ENCODE assay signal across 20 cellular contexts in genomic region chr1:94876362-94876761, GRCh38. TPM values are rescaled to one million over a fixed set of nuclear protein-coding genes. Genes with fewer than 3 reads are reported as not detected.
DNase-seq lines count a peak whose midpoint lies in the region; ATAC-seq and TF ChIP-seq lines count a peak whose summit lies in the region.
"Had no signal": no experiment of that assay in that cellular context is flagged by ENCODE, and none has a peak within 500 bp of the region (broad histone marks: within the 10 kb centered on the region; RNA-seq: fewer than 3 reads in every experiment).

No MANE protein-coding gene starts in this region.

- H3K27ac ChIP-seq in RWPE1 (peak overlapping the region; percentile 72), epithelial cell of prostate (peak overlapping the region; percentile 94), prostate gland (peak overlapping the region; percentile 74 to 76), esophagus muscularis mucosa (replicated peaks in 1 of 4) (peak overlapping the region in 2 of 4 donors; percentile 84 to 85)
- H3K27ac ChIP-seq: heart right ventricle, WERI-Rb-1 had no signal

- POLR2A ChIA-PET in RWPE1 (lab: Yijun Ruan, JAX; ENCODE audit: low non-redundant PET) = interaction anchor here (0.6 kb wide), 1 partner anchor 187 kb away, joined by 6 read pairs; no protein-coding TSS in a partner anchor

- intact Hi-C loops in prostate gland (cut with DNase I) (no loop called here), esophagus muscularis mucosa (cut with DNase I) (no loop called here)

- ATAC-seq in GM19397 (IDR thresholded peaks at IDR 0.05; ENCODE audit: unreplicated experiment) = no peak
- ATAC-seq: GM12878, heart right ventricle had no signal

- H3K4me1 ChIP-seq in prostate gland (replicated peaks) (peaks cover 13% of the 10 kb centered on the region), esophagus muscularis mucosa (peaks cover 15 to 34% (median 29%) of the 10 kb centered on the region in 4 donors)

- no peaks in the 10 kb centered on the region for H3K27me3 ChIP-seq in prostate gland (replicated peaks; ENCODE audit: insufficient read depth)
- H3K27me3 ChIP-seq in esophagus muscularis mucosa = no peaks in the 10 kb centered on the region
- H3K27me3 ChIP-seq: heart right ventricle had no signal

- H3K4me3 ChIP-seq in GM12865 (ENCODE audit: low read depth, low read length) (no peak overlapping the region), prostate gland (no peak overlapping the region), esophagus muscularis mucosa (no peak overlapping the region)
- H3K4me3 ChIP-seq: GM12878, heart right ventricle, skin epidermis had no signal

- TF ChIP-seq EP300 in esophagus muscularis mucosa (IDR thresholded peaks at IDR 0.05) = no peak

- H3K36me3 ChIP-seq in prostate gland (no peaks in the 10 kb centered on the region), esophagus muscularis mucosa (no peaks in the 10 kb centered on the region)
- H3K36me3 ChIP-seq: heart right ventricle had no signal

- WGBS in prostate gland = 74% methylated on average over 3 of the region's 3 CpGs
- 78% methylated on average over 3 of the region's 3 CpGs for WGBS in esophagus muscularis mucosa

- TF ChIP-seq POLR2A in prostate gland (IDR thresholded peaks at IDR 0.05) (no peak), esophagus muscularis mucosa (IDR thresholded peaks at IDR 0.05; ENCODE audit: low read depth) (no peak)

- DNase-seq in GM12865 (ENCODE audit: low read depth) (peak; percentile 12), RWPE1 (ENCODE audit: low spot score) (peak; percentile 41), epithelial cell of prostate (ENCODE audit: low read depth, low spot score) (peak; percentile 82), prostate gland (ENCODE audit: low spot score) (no peak), activated gamma-delta T cell treated with Interleukin-2 at 50 U/mL for 16 hours (no peak), T1000 (lab: John Stamatoyannopoulos, UW) (no peak), esophagus muscularis mucosa (ENCODE audit: extremely low spot score) (no peak)
- DNase-seq: activated CD4-positive, alpha-beta T cell treated with anti-CD3 and anti-CD28 coated beads, Interleukin-2, amount 50 U/mL, for 4 hours; activated naive CD4-positive, alpha-beta T cell treated with anti-CD3 and anti-CD28 coated beads, Interleukin-2, amount 10 ng/mL, durations not matched to agents 7 days and 5 days; heart right ventricle; naive B cell; NCI-H1694 treated with DMSO at 0.1 percent for 48 hours; NCI-H446; posterior cingulate gyrus; SHP77; stimulated activated CD4-positive, alpha-beta T cell treated with anti-CD3 and anti-CD28 coated beads, Interleukin-4, amount 100 ng/mL, for 24 hours; WERI-Rb-1 had no signal

- H3K9me3 ChIP-seq in prostate gland = no peaks in the 10 kb centered on the region
- H3K9me3 ChIP-seq in esophagus muscularis mucosa = no peaks in the 10 kb centered on the region
- H3K9me3 ChIP-seq: heart right ventricle had no signal

- CTCF ChIA-PET in RWPE1 (lab: Yijun Ruan, JAX) = interaction anchor here (0.6 kb wide), 1 partner anchor 56 kb away, joined by 3 read pairs; no protein-coding TSS in a partner anchor

- TF ChIP-seq CTCF in GM12865 (IDR thresholded peaks at IDR 0.05; ENCODE audit: insufficient read depth, low read depth, low read length, missing control alignments) (no peak), RWPE1 (conservative IDR thresholded peaks at IDR 0.05; ENCODE audit: low read depth) (no peak), prostate gland (IDR thresholded peaks at IDR 0.05) (no peak), esophagus muscularis mucosa (IDR thresholded peaks at IDR 0.05) (no peak)

RNA-seq across cellular contexts. Expression of gene CNN3, which starts 50.5 kb away (rescaled TPM):
- total RNA-seq in prostate gland = 100 to 1,000 TPM; 136 to 180 TPM
- total RNA-seq in esophagus muscularis mucosa = 100 to 1,000 TPM; 140 to 268 (median 194) TPM

RNA-seq across cellular contexts. Expression of gene SLC44A3, which starts 56.2 kb away (rescaled TPM):
- total RNA-seq in prostate gland (10 to 100 TPM; 15.4 to 16.2 TPM), esophagus muscularis mucosa (1 to 10 TPM in 1 of 4 donors, under 1 TPM in 3; 0.63 to 1.7 (median 0.83) TPM)
- total RNA-seq: GM12878 had no signal

Comparison
In these comparisons a context has a peak if more than half of its experiments do, and no peak if none do; other contexts are left out.
1. DNase-seq: peak in GM12865 (single experiment), RWPE1 (single experiment) and epithelial cell of prostate (single experiment); none in prostate gland (single experiment), activated gamma-delta T cell treated with Interleukin-2 at 50 U/mL for 16 hours (single experiment), T1000 (single experiment) and esophagus muscularis mucosa (single experiment).
2. RNA of gene SLC44A3, which starts 56.2 kb away (total RNA-seq): 15.4 to 16.2 TPM in prostate gland; 0.63 to 1.7 TPM in esophagus muscularis mucosa; every median in the first group is over 4 times any median in the second.